8 cellular contexts compared by ENCODE assay signal in genomic region chr15:64905119-64905831, GRCh38. TPM values are rescaled to one million over a fixed set of nuclear protein-coding genes. Genes with fewer than 3 reads are reported as not detected.
DNase-seq lines count a peak whose midpoint lies in the region; ATAC-seq and TF ChIP-seq lines count a peak whose summit lies in the region.

No MANE protein-coding gene starts in this region.

- intact Hi-C loops in activated CD4-positive, alpha-beta T cell treated with anti-CD3 and anti-CD28 coated beads, Interleukin-2, amount 10 ng/mL, durations not matched to agents 24 days and 14 days (cut with micrococcal nuclease) = loop anchor here (1.0 to 2.0 kb wide), 3 partner anchors 10 to 174 kb away; no protein-coding TSS in a partner anchor
- intact Hi-C loops in left colon (cut with DNase I, micrococcal nuclease) = loop anchor here in 1 of 2 donors (10.0 kb wide), 1 partner anchor 170 kb away; no protein-coding TSS in a partner anchor

- H3K9me3 Mint-ChIP-seq in activated CD4-positive, alpha-beta T cell treated with anti-CD3 and anti-CD28 coated beads, Interleukin-2, amount 10 ng/mL, durations not matched to agents 24 days and 14 days = peaks cover 6% of the 10 kb centered on the region

- no peaks in the 10 kb centered on the region for H3K27me3 ChIP-seq in Loucy (ENCODE audit: insufficient read depth, low read length, poor library complexity, severe bottlenecking)

- H4K20me1 ChIP-seq in Loucy (ENCODE audit: insufficient read depth, low read length, poor library complexity, severe bottlenecking) = no peaks in the 10 kb centered on the region

- peak overlapping the region; percentile 62 for H3K9ac ChIP-seq in Loucy (ENCODE audit: low read depth, low read length, poor library complexity, severe bottlenecking)

- DNase-seq in activated CD4-positive, alpha-beta T cell treated with anti-CD3 and anti-CD28 coated beads, Interleukin-2, amount 10 ng/mL, durations not matched to agents 24 days and 14 days = peak; percentile 95
- peak; percentile 76 for DNase-seq in dedifferentiated amniotic fluid mesenchymal stem cell (ENCODE audit: extremely low spot score)
- peak; percentile 61 to 83 for DNase-seq in left colon
- peak in 3 of 4 experiments; percentile 62 to 72 (median 65) for DNase-seq in stimulated activated CD4-positive, alpha-beta T cell treated with anti-CD3 and anti-CD28 coated beads, Interleukin-1b, Interleukin-23, amount 100 ng/mL, for 24 hours (ENCODE audit: low read depth in 4 of 4, low spot score in 1 of 4)

- peaks cover 6% of the 10 kb centered on the region for H3K36me3 Mint-ChIP-seq in activated CD4-positive, alpha-beta T cell treated with anti-CD3 and anti-CD28 coated beads, Interleukin-2, amount 10 ng/mL, durations not matched to agents 24 days and 14 days (ENCODE audit: low read depth)

- peaks cover 32% of the 10 kb centered on the region for H3K4me1 Mint-ChIP-seq in activated CD4-positive, alpha-beta T cell treated with anti-CD3 and anti-CD28 coated beads, Interleukin-2, amount 10 ng/mL, durations not matched to agents 24 days and 14 days

- H3K4me3 ChIP-seq in GM12875 (ENCODE audit: low read depth, low read length) = no peak overlapping the region
- H3K4me3 ChIP-seq in Loucy (ENCODE audit: low read length, poor library complexity, severe bottlenecking) = peak overlapping the region; percentile 66

- no peaks in the 10 kb centered on the region for H3K9me2 ChIP-seq in Loucy (replicated peaks; ENCODE audit: low read depth, low read length)

- peak overlapping the region; percentile 87 for H3K4me2 ChIP-seq in Loucy (ENCODE audit: low read depth, low read length, poor library complexity, severe bottlenecking)

- peak overlapping the region; percentile 80 for H3K4me3 Mint-ChIP-seq in activated CD4-positive, alpha-beta T cell treated with anti-CD3 and anti-CD28 coated beads, Interleukin-2, amount 10 ng/mL, durations not matched to agents 24 days and 14 days

- peak; percentile 81 for ATAC-seq in left colon
- ATAC-seq in GM21367 (IDR thresholded peaks at IDR 0.05; ENCODE audit: unreplicated experiment) = no peak
- no peak for ATAC-seq in GM21528 (IDR thresholded peaks at IDR 0.05; ENCODE audit: low FRiP score, unreplicated experiment)

- H3K27ac Mint-ChIP-seq in activated CD4-positive, alpha-beta T cell treated with anti-CD3 and anti-CD28 coated beads, Interleukin-2, amount 10 ng/mL, durations not matched to agents 24 days and 14 days = peak overlapping the region; percentile 74

- H2AFZ ChIP-seq in Loucy (ENCODE audit: low read length) = peak overlapping the region; percentile 96

- peaks cover 14% of the 10 kb centered on the region for H3K27me3 Mint-ChIP-seq in activated CD4-positive, alpha-beta T cell treated with anti-CD3 and anti-CD28 coated beads, Interleukin-2, amount 10 ng/mL, durations not matched to agents 24 days and 14 days

- H3K36me3 ChIP-seq in Loucy (ENCODE audit: insufficient read depth, low read length) = no peaks in the 10 kb centered on the region

- H3K79me2 ChIP-seq in Loucy (ENCODE audit: insufficient read depth, low read length) = no peaks in the 10 kb centered on the region

- H3K9me3 ChIP-seq in Loucy (ENCODE audit: insufficient read depth, low read depth, low read length) = no peaks in the 10 kb centered on the region

- TF ChIP-seq CTCF in GM12875 (IDR thresholded peaks at IDR 0.05; ENCODE audit: borderline replicate concordance, insufficient read depth, low read depth, low read length) (peak; percentile 84), Loucy (conservative IDR thresholded peaks at IDR 0.05; ENCODE audit: low read length) (peak; percentile 85)

- peaks cover 12% of the 10 kb centered on the region for H3K4me1 ChIP-seq in Loucy (ENCODE audit: insufficient read depth, low read length, poor library complexity, severe bottlenecking)

- no peaks in the 10 kb centered on the region for H3F3A ChIP-seq in Loucy (ENCODE audit: low read depth)

RNA-seq across cellular contexts. Expression of gene ANKDD1A, which starts 6.4 kb away (rescaled TPM):
- 1.4 and 1.8 TPM in 2 replicates for total RNA-seq in activated CD4-positive, alpha-beta T cell treated with anti-CD3 and anti-CD28 coated beads, Interleukin-2, amount 10 ng/mL, durations not matched to agents 24 days and 14 days
- total RNA-seq in left colon = 1 to 10 TPM; 1.1 to 2.0 TPM
